1 cellular context compared by ENCODE assay signal in the genomic region with DNA sequence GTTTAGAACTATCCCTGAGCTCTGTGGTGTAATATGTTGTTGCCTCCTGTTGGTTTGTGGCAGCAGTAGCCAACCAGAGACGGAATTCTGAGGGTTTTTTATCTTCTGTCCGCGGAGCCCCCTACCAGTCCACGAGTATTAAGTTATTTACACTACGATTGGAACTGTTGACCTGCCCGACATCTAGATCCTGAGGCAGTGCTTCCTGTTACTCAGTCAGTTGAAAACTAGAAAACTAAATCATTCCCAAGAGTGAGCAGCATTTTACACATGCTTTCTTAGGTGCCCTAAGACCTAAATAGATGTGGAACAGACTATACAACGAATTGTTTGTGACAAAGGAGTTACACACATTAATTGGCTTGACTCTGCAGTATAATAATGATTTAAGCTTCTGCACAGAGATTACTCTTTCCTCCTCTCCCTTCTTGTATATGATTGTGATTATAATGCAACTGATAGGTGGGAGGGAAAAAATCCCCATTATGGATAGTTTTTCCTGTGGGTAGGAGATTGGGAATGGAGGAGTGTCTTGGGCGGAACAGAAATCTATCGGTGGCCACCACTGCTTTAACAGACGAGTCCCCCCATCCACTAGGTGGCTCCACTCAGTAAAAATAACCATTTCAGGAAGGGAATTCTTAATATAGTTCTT.
TF ChIP-seq lines count a peak whose summit lies in the region.

No MANE protein-coding gene starts in this region.

TF ChIP-seq in HCT116, 20 proteins besides CTCF, POLR2A, EP300 and RAD21 (continued from another document):
- TF ChIP-seq, protein P1, sequence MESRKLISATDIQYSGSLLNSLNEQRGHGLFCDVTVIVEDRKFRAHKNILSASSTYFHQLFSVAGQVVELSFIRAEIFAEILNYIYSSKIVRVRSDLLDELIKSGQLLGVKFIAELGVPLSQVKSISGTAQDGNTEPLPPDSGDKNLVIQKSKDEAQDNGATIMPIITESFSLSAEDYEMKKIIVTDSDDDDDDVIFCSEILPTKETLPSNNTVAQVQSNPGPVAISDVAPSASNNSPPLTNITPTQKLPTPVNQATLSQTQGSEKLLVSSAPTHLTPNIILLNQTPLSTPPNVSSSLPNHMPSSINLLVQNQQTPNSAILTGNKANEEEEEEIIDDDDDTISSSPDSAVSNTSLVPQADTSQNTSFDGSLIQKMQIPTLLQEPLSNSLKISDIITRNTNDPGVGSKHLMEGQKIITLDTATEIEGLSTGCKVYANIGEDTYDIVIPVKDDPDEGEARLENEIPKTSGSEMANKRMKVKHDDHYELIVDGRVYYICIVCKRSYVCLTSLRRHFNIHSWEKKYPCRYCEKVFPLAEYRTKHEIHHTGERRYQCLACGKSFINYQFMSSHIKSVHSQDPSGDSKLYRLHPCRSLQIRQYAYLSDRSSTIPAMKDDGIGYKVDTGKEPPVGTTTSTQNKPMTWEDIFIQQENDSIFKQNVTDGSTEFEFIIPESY (IDR thresholded peaks at IDR 0.05; ENCODE audit: extremely low read depth, insufficient replicate concordance, low read length) = no peak
- TF ChIP-seq CBX3 (IDR thresholded peaks at IDR 0.05; ENCODE audit: low read depth) (0 out of 2 replicates have a peak, but pooled peaks have one; percentile 59), ELF1 (IDR thresholded peaks at IDR 0.05; ENCODE audit: borderline replicate concordance, low read depth) (0 out of 2 replicates have a peak, but pooled peaks have one; percentile 24), FOSL1 (IDR thresholded peaks at IDR 0.05; ENCODE audit: low read depth) (peak; percentile 5; the same call in 1 of the 2 replicates), ZFX (IDR thresholded peaks at IDR 0.05) (no peak), SP1 (IDR thresholded peaks at IDR 0.05; ENCODE audit: low read depth) (0 out of 2 replicates have a peak, but pooled peaks have one; percentile 21), EZH2phosphoT487 (IDR thresholded peaks at IDR 0.05; ENCODE audit: borderline replicate concordance) (no peak), CEBPB (IDR thresholded peaks at IDR 0.05; ENCODE audit: low read depth) (peak; percentile 12; the same call in 1 of the 2 replicates)
- TF ChIP-seq, protein P2, sequence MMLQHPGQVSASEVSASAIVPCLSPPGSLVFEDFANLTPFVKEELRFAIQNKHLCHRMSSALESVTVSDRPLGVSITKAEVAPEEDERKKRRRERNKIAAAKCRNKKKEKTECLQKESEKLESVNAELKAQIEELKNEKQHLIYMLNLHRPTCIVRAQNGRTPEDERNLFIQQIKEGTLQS (IDR thresholded peaks at IDR 0.05) = no peak
- TF ChIP-seq, protein P3, sequence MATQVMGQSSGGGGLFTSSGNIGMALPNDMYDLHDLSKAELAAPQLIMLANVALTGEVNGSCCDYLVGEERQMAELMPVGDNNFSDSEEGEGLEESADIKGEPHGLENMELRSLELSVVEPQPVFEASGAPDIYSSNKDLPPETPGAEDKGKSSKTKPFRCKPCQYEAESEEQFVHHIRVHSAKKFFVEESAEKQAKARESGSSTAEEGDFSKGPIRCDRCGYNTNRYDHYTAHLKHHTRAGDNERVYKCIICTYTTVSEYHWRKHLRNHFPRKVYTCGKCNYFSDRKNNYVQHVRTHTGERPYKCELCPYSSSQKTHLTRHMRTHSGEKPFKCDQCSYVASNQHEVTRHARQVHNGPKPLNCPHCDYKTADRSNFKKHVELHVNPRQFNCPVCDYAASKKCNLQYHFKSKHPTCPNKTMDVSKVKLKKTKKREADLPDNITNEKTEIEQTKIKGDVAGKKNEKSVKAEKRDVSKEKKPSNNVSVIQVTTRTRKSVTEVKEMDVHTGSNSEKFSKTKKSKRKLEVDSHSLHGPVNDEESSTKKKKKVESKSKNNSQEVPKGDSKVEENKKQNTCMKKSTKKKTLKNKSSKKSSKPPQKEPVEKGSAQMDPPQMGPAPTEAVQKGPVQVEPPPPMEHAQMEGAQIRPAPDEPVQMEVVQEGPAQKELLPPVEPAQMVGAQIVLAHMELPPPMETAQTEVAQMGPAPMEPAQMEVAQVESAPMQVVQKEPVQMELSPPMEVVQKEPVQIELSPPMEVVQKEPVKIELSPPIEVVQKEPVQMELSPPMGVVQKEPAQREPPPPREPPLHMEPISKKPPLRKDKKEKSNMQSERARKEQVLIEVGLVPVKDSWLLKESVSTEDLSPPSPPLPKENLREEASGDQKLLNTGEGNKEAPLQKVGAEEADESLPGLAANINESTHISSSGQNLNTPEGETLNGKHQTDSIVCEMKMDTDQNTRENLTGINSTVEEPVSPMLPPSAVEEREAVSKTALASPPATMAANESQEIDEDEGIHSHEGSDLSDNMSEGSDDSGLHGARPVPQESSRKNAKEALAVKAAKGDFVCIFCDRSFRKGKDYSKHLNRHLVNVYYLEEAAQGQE (IDR thresholded peaks at IDR 0.05; ENCODE audit: low read depth) = no peak
